ENCODE assay signal across 31 cellular contexts in genomic region chr10:2970190-2970823, GRCh38.
"Had no signal": no experiment of that assay in that cellular context is flagged by ENCODE, and none has a peak within 500 bp of the region (broad histone marks: within the 10 kb centered on the region; RNA-seq: fewer than 3 reads in every experiment).

No MANE protein-coding gene starts in this region.

- ATAC-seq: activated CD4-positive, CD25-positive, alpha-beta regulatory T cell treated with anti-CD3 and anti-CD28 coated beads, Interleukin-2, amount 50 U/mL, for 24 hours; activated naive CD8-positive, alpha-beta T cell treated with anti-CD3 and anti-CD28 coated beads, Interleukin-2, amount 50 U/mL, for 24 hours; foreskin keratinocyte; heart right ventricle; left lung; lower lobe of right lung; natural killer cell; right lobe of liver; stimulated activated effector memory CD8-positive, alpha-beta T cell treated with anti-CD3 and anti-CD28 coated beads, Interleukin-12 subunit alpha, Interleukin-12 subunit beta, amount 100 ng/mL, for 72 hours had no signal

- DNase-seq: activated CD4-positive, alpha-beta memory T cell treated with anti-CD3 and anti-CD28 coated beads for 36 hours; activated CD4-positive, alpha-beta T cell treated with anti-CD3 and anti-CD28 coated beads for 48 hours; activated CD8-positive, alpha-beta memory T cell treated with anti-CD3 and anti-CD28 coated beads, Interleukin-2, amount 50 U/mL, for 48 hours; activated gamma-delta T cell treated with Interleukin-2 at 50 U/mL for 16 hours; activated naive CD8-positive, alpha-beta T cell treated with anti-CD3 and anti-CD28 coated beads, Interleukin-2, amount 50 U/mL, for 24 hours; activated T-cell treated with anti-CD3 and anti-CD28 coated beads, Interleukin-2, amount 50 U/mL, for 24 hours; central memory CD4-positive, alpha-beta T cell; endodermal cell; foreskin keratinocyte; heart right ventricle; left lung; lower lobe of right lung; mesenchymal stem cell; natural killer cell; right lobe of liver; stimulated activated CD4-positive, alpha-beta T cell treated with anti-CD3 and anti-CD28 coated beads, Interleukin-4, amount 100 ng/mL, for 24 hours; T-helper 1 cell; thyroid gland; upper lobe of left lung had no signal

- H3K27ac Mint-ChIP-seq: activated CD4-positive, alpha-beta memory T cell treated with anti-CD3 and anti-CD28 coated beads for 36 hours; activated naive CD4-positive, alpha-beta T cell treated with anti-CD3 and anti-CD28 coated beads, Interleukin-2, amount 50 U/mL, for 24 hours; activated naive CD8-positive, alpha-beta T cell treated with anti-CD3 and anti-CD28 coated beads, Interleukin-2, amount 50 U/mL, for 24 hours; activated T-cell treated with anti-CD3 and anti-CD28 coated beads, Interleukin-2, amount 50 U/mL, for 24 hours; dendritic cell treated with granulocyte-macrophage colony-stimulating factor and Interleukin-4, amounts not matched to agents 40 ng/mL and 50 ng/mL, for 4 days; endodermal cell; natural killer cell; neural progenitor cell; progenitor cell of endocrine pancreas; stimulated activated effector memory CD8-positive, alpha-beta T cell treated with anti-CD3 and anti-CD28 coated beads, Interleukin-12 subunit alpha, Interleukin-12 subunit beta, amount 100 ng/mL, for 72 hours; stimulated activated naive CD8-positive, alpha-beta T cell treated with anti-CD3 and anti-CD28 coated beads, Interleukin-15, Interleukin-2, amounts not matched to agents 100 ng/mL and 50 ng/mL, for 24 hours had no signal

- H3K4me3 ChIP-seq: breast epithelium, esophagus muscularis mucosa, heart right ventricle, left lung, lower lobe of right lung, neural progenitor cell, right lobe of liver, skin epidermis, thyroid gland, upper lobe of left lung, vagina had no signal

- H3K36me3 Mint-ChIP-seq: activated CD4-positive, alpha-beta memory T cell treated with anti-CD3 and anti-CD28 coated beads for 36 hours; activated naive CD4-positive, alpha-beta T cell treated with anti-CD3 and anti-CD28 coated beads, Interleukin-2, amount 50 U/mL, for 24 hours; natural killer cell; neural progenitor cell; stimulated activated effector memory CD8-positive, alpha-beta T cell treated with anti-CD3 and anti-CD28 coated beads, Interleukin-12 subunit alpha, Interleukin-12 subunit beta, amount 100 ng/mL, for 72 hours had no signal

- H3K36me3 ChIP-seq: breast epithelium, esophagus muscularis mucosa, heart right ventricle, left lung, lower lobe of right lung, neural progenitor cell, right lobe of liver, thyroid gland, upper lobe of left lung, vagina had no signal

- H3K9me3 Mint-ChIP-seq: activated CD4-positive, alpha-beta memory T cell treated with anti-CD3 and anti-CD28 coated beads for 36 hours; activated naive CD4-positive, alpha-beta T cell treated with anti-CD3 and anti-CD28 coated beads, Interleukin-2, amount 50 U/mL, for 24 hours; activated naive CD8-positive, alpha-beta T cell treated with anti-CD3 and anti-CD28 coated beads, Interleukin-2, amount 50 U/mL, for 24 hours; activated T-cell treated with anti-CD3 and anti-CD28 coated beads, Interleukin-2, amount 50 U/mL, for 24 hours; dendritic cell treated with granulocyte-macrophage colony-stimulating factor and Interleukin-4, amounts not matched to agents 40 ng/mL and 50 ng/mL, for 4 days; natural killer cell; neural progenitor cell; stimulated activated effector memory CD8-positive, alpha-beta T cell treated with anti-CD3 and anti-CD28 coated beads, Interleukin-12 subunit alpha, Interleukin-12 subunit beta, amount 100 ng/mL, for 72 hours; stimulated activated naive CD8-positive, alpha-beta T cell treated with anti-CD3 and anti-CD28 coated beads, Interleukin-15, Interleukin-2, amounts not matched to agents 100 ng/mL and 50 ng/mL, for 24 hours had no signal

- H3K4me3 Mint-ChIP-seq: activated CD4-positive, alpha-beta memory T cell treated with anti-CD3 and anti-CD28 coated beads for 36 hours; activated naive CD4-positive, alpha-beta T cell treated with anti-CD3 and anti-CD28 coated beads, Interleukin-2, amount 50 U/mL, for 24 hours; activated naive CD8-positive, alpha-beta T cell treated with anti-CD3 and anti-CD28 coated beads, Interleukin-2, amount 50 U/mL, for 24 hours; activated T-cell treated with anti-CD3 and anti-CD28 coated beads, Interleukin-2, amount 50 U/mL, for 24 hours; dendritic cell treated with granulocyte-macrophage colony-stimulating factor and Interleukin-4, amounts not matched to agents 40 ng/mL and 50 ng/mL, for 4 days; endodermal cell; natural killer cell; neural progenitor cell; stimulated activated effector memory CD8-positive, alpha-beta T cell treated with anti-CD3 and anti-CD28 coated beads, Interleukin-12 subunit alpha, Interleukin-12 subunit beta, amount 100 ng/mL, for 72 hours; stimulated activated naive CD8-positive, alpha-beta T cell treated with anti-CD3 and anti-CD28 coated beads, Interleukin-15, Interleukin-2, amounts not matched to agents 100 ng/mL and 50 ng/mL, for 24 hours had no signal

- H3K4me1 Mint-ChIP-seq: activated naive CD4-positive, alpha-beta T cell treated with anti-CD3 and anti-CD28 coated beads, Interleukin-2, amount 50 U/mL, for 24 hours; activated naive CD8-positive, alpha-beta T cell treated with anti-CD3 and anti-CD28 coated beads, Interleukin-2, amount 50 U/mL, for 24 hours; natural killer cell; stimulated activated effector memory CD8-positive, alpha-beta T cell treated with anti-CD3 and anti-CD28 coated beads, Interleukin-12 subunit alpha, Interleukin-12 subunit beta, amount 100 ng/mL, for 72 hours had no signal

- H3K9me3 ChIP-seq: breast epithelium, esophagus muscularis mucosa, heart right ventricle, left lung, lower lobe of right lung, right lobe of liver, thyroid gland, upper lobe of left lung, vagina had no signal

- H3K27ac ChIP-seq: breast epithelium, esophagus muscularis mucosa, foreskin keratinocyte, heart right ventricle, left lung, lower lobe of right lung, neural progenitor cell, right lobe of liver, skin epidermis, thyroid gland, upper lobe of left lung, vagina, VCaP had no signal

- H3K4me1 ChIP-seq: breast epithelium, esophagus muscularis mucosa, foreskin keratinocyte, heart right ventricle, left lung, lower lobe of right lung, right lobe of liver, thyroid gland, upper lobe of left lung, vagina had no signal

- H3K9ac ChIP-seq: neural progenitor cell had no signal
